8 cellular contexts compared by ENCODE assay signal in genomic region chr1:196609114-196609737, GRCh38. TPM values are rescaled to one million over a fixed set of nuclear protein-coding genes. Genes with fewer than 3 reads are reported as not detected.
DNase-seq lines count a peak whose midpoint lies in the region; ATAC-seq and TF ChIP-seq lines count a peak whose summit lies in the region.

No MANE protein-coding gene starts in this region.

- H3K9me3 ChIP-seq in mammary epithelial cell (replicated peaks; ENCODE audit: insufficient read depth, low read length) = no peaks in the 10 kb centered on the region
- no peaks in the 10 kb centered on the region for H3K9me3 ChIP-seq in lower lobe of right lung
- H3K9me3 ChIP-seq in upper lobe of right lung = no peaks in the 10 kb centered on the region

- WGBS in mammary epithelial cell (ENCODE audit: low coverage, missing lambda C conversion rate) = 59% methylated on average over 12 of the region's 16 CpGs

- no peaks in the 10 kb centered on the region for H3K79me2 ChIP-seq in mammary epithelial cell (ENCODE audit: insufficient read depth, low read length)

- no peaks in the 10 kb centered on the region for H4K20me1 ChIP-seq in mammary epithelial cell (ENCODE audit: insufficient read depth, low read length)

- H3K9ac ChIP-seq in mammary epithelial cell (ENCODE audit: insufficient read depth, low read length) = no peak overlapping the region

- H3K4me3 ChIP-seq in mammary epithelial cell (replicated peaks in 1 of 3; ENCODE audit: insufficient read depth in 1 of 3, low read depth in 2 of 3, low read length in 3 of 3) (no peak overlapping the region), lower lobe of right lung (peak overlapping the region; percentile 57), upper lobe of right lung (peak overlapping the region; percentile 55)

- H3K36me3 ChIP-seq in mammary epithelial cell (ENCODE audit: insufficient read depth, low read length) (no peaks in the 10 kb centered on the region), lower lobe of right lung (no peaks in the 10 kb centered on the region), upper lobe of right lung (no peaks in the 10 kb centered on the region)

- no peak for TF ChIP-seq CTCF in mammary epithelial cell (conservative IDR thresholded peaks at IDR 0.05 in 1 of 2, IDR thresholded peaks at IDR 0.05 in 1 of 2; ENCODE audit: extremely low read depth in 1 of 2, insufficient read depth in 1 of 2, low read depth in 1 of 2, low read length in 2 of 2)
- TF ChIP-seq CTCF in lower lobe of right lung (IDR thresholded peaks at IDR 0.05) = no peak
- no peak for TF ChIP-seq CTCF in upper lobe of right lung (IDR thresholded peaks at IDR 0.05)

- no peak overlapping the region for H3K27ac ChIP-seq in mammary epithelial cell (ENCODE audit: insufficient read depth, low read depth, low read length)
- H3K27ac ChIP-seq in lower lobe of right lung = peak overlapping the region; percentile 63
- peak overlapping the region; percentile 34 for H3K27ac ChIP-seq in upper lobe of right lung

- CTCF ChIA-PET in mammary epithelial cell (lab: Charles Lee; ENCODE audit: low non-redundant PET) = no interaction called here

- dilution Hi-C loops in mammary epithelial cell (cut with HindIII; ENCODE audit: low sequenced_read_pairs) = no loop called here

- ATAC-seq in HG03175 (IDR thresholded peaks at IDR 0.05; ENCODE audit: unreplicated experiment) (peak; percentile 55), lower lobe of right lung (peak; percentile 52 to 71), upper lobe of right lung (peak; percentile 62), GM18868 (IDR thresholded peaks at IDR 0.05; ENCODE audit: unreplicated experiment) (no peak)

- H3K4me1 ChIP-seq in mammary epithelial cell (ENCODE audit: insufficient read depth, low read length) = no peaks in the 10 kb centered on the region
- no peaks in the 10 kb centered on the region for H3K4me1 ChIP-seq in lower lobe of right lung
- peaks cover 12% of the 10 kb centered on the region for H3K4me1 ChIP-seq in upper lobe of right lung

- no peak overlapping the region for H2AFZ ChIP-seq in mammary epithelial cell (ENCODE audit: low read depth, low read length)

- H3K27me3 ChIP-seq in mammary epithelial cell (ENCODE audit: insufficient read depth, low read length) (peaks cover 10% of the 10 kb centered on the region), lower lobe of right lung (ENCODE audit: low read depth) (no peaks in the 10 kb centered on the region), upper lobe of right lung (peaks cover 11% of the 10 kb centered on the region)

- H3K4me2 ChIP-seq in mammary epithelial cell (ENCODE audit: insufficient read depth, low read depth, low read length) = peak overlapping the region; percentile 59

- peak; percentile 11 for DNase-seq in Ammon's horn (ENCODE audit: low spot score)
- no peak for DNase-seq in mammary epithelial cell
- no peak for DNase-seq in lower lobe of right lung
- no peak for DNase-seq in upper lobe of right lung
- DNase-seq in stimulated activated CD4-positive, alpha-beta T cell treated with anti-CD3 and anti-CD28 coated beads, Interleukin-4, amount 100 ng/mL, for 1 hour = no peak
- DNase-seq in cerebellar nuclear complex (lab: John Stamatoyannopoulos, UW) = no peak

- no TSS peak for BruUV-seq in mammary epithelial cell (replicated peaks; lab: Mats Ljungman, UMichigan)

- intact Hi-C loops in mammary epithelial cell (cut with micrococcal nuclease) = no loop called here
- intact Hi-C loops in lower lobe of right lung (cut with DNase I) = no loop called here
- intact Hi-C loops in upper lobe of right lung (cut with DNase I) = no loop called here

- in situ Hi-C loops in mammary epithelial cell (cut with MboI; ENCODE audit: low sequenced_read_pairs in 2 of 2) = no loop called here

RNA-seq across cellular contexts. Expression of gene KCNT2, which starts 1.0 kb away (rescaled TPM):
- total RNA-seq in mammary epithelial cell = under 1 TPM in 1 of 2 donors, not detected in 1; 0.33 TPM
- not detected for polyA plus RNA-seq in mammary epithelial cell
- polyA minus RNA-seq in mammary epithelial cell = not detected
- total RNA-seq in lower lobe of right lung = 3.7 TPM
- 8.1 TPM for total RNA-seq in upper lobe of right lung

RNA-seq across cellular contexts. Expression of gene CFH, which starts 42.6 kb away (rescaled TPM):
- total RNA-seq in mammary epithelial cell = 1 to 10 TPM; 2.0 to 4.0 TPM
- 1.3 TPM for polyA plus RNA-seq in mammary epithelial cell
- not detected for polyA minus RNA-seq in mammary epithelial cell
- 69.6 TPM for total RNA-seq in lower lobe of right lung
- 78.5 TPM for total RNA-seq in upper lobe of right lung

Comparison
In these comparisons a context has a peak if more than half of its experiments do, and no peak if none do; other contexts are left out.
1. H3K4me3 ChIP-seq: peak in lower lobe of right lung (single experiment) and upper lobe of right lung (single experiment); none in mammary epithelial cell (0 of 3).
2. RNA of gene CFH, which starts 42.6 kb away (total RNA-seq): 78.5 TPM in upper lobe of right lung (single experiment) and 69.6 TPM in lower lobe of right lung (single experiment); 2.0 to 4.0 TPM in mammary epithelial cell; every median in the first group is over 10 times any median in the second.